Comparison of ENCODE assay signal across 14 cellular contexts in genomic region chr7:44787041-44787440, GRCh38.
"Had no signal": no experiment of that assay in that cellular context is flagged by ENCODE, and none has a peak within 500 bp of the region (broad histone marks: within the 10 kb centered on the region; RNA-seq: fewer than 3 reads in every experiment).

No MANE protein-coding gene starts in this region.

- H3K4me3 ChIP-seq: breast epithelium, stomach, thoracic aorta had no signal

- DNase-seq: activated CD4-positive, alpha-beta T cell treated with anti-CD3 and anti-CD28 coated beads for 1 hour; activated CD4-positive, alpha-beta T cell treated with anti-CD3 and anti-CD28 coated beads, Interleukin-2, amount 50 U/mL, for 48 hours; activated CD8-positive, alpha-beta memory T cell treated with anti-CD3 and anti-CD28 coated beads, Interleukin-2, amount 50 U/mL, for 48 hours; activated naive CD4-positive, alpha-beta T cell; endodermal cell; erythroblast; hypothalamus; kidney glomerular epithelial cell; stimulated activated CD4-positive, alpha-beta T cell treated with anti-CD3 and anti-CD28 coated beads, Interleukin-15, amount 100 ng/mL, for 24 hours; stimulated activated CD4-positive, alpha-beta T cell treated with anti-CD3 and anti-CD28 coated beads, Interleukin-4, amount 100 ng/mL, for 24 hours; stomach had no signal

- H3K27ac ChIP-seq: breast epithelium, parathyroid adenoma, stomach, thoracic aorta had no signal

- H3K79me2 ChIP-seq: parathyroid adenoma had no signal

- H3K4me3 Mint-ChIP-seq: endodermal cell had no signal

- H3K9ac ChIP-seq: parathyroid adenoma had no signal

- H3K27me3 ChIP-seq: breast epithelium, stomach had no signal

- H3K4me1 ChIP-seq: breast epithelium, stomach had no signal

- H3K36me3 ChIP-seq: breast epithelium, stomach, thoracic aorta had no signal

- H3K27ac Mint-ChIP-seq: endodermal cell had no signal

- H3K4me1 Mint-ChIP-seq: endodermal cell had no signal

- H2AFZ ChIP-seq: parathyroid adenoma had no signal
